ENCODE assay signal across 1 cellular context in genomic region chr10:32104622-32105509, GRCh38.
TF ChIP-seq lines count a peak whose summit lies in the region.

No MANE protein-coding gene starts in this region.

TF ChIP-seq in K562, 482 proteins besides CTCF, POLR2A, EP300 and RAD21:
- TF ChIP-seq ATF3 (IDR thresholded peaks at IDR 0.05): 0 out of 2 replicates have a peak, but pooled peaks have one; percentile 37
- no peak for TF ChIP-seq ATF3 (CRISPR knock-in tag; conservative IDR thresholded peaks at IDR 0.05)
- TF ChIP-seq HMG20A (CRISPR knock-in tag; conservative IDR thresholded peaks at IDR 0.05): no peak
- no peak for TF ChIP-seq GTF2A2 (tag; IDR thresholded peaks at IDR 0.05)
- no peak for TF ChIP-seq ZBTB40 (IDR thresholded peaks at IDR 0.05)
- no peak for TF ChIP-seq ZBTB40 (CRISPR knock-in tag; IDR thresholded peaks at IDR 0.05)
- TF ChIP-seq TRIM28 (IDR thresholded peaks at IDR 0.05): no peak
- TF ChIP-seq JUND (IDR thresholded peaks at IDR 0.05; ENCODE audit: borderline replicate concordance, low read depth, low read length): no peak
- no peak for TF ChIP-seq JUND (tag; IDR thresholded peaks at IDR 0.05; ENCODE audit: borderline replicate concordance, low read depth, low read length)
- TF ChIP-seq U2AF2 (optimal IDR thresholded peaks at IDR 0.05; ENCODE audit: low read depth, low read length): no peak
- TF ChIP-seq MCM3 (IDR thresholded peaks at IDR 0.05): no peak
- no peak for TF ChIP-seq SMAD2 (IDR thresholded peaks at IDR 0.05; ENCODE audit: low read depth, low read length)
TF ChIP-seq in K562: peak in this region for 1.
